8 cellular contexts compared by ENCODE assay signal in genomic region chr14:69133206-69134125, GRCh38. TPM values are rescaled to one million over a fixed set of nuclear protein-coding genes. Genes with fewer than 3 reads are reported as not detected.
DNase-seq lines count a peak whose midpoint lies in the region; ATAC-seq, FAIRE-seq and TF ChIP-seq lines count a peak whose summit lies in the region.

No MANE protein-coding gene starts in this region.

- no peak overlapping the region for H2BK5ac ChIP-seq in mesendoderm (ENCODE audit: low read length)

- H3K9me3 ChIP-seq in CD8-positive, alpha-beta memory T cell (ENCODE audit: low read length), result no peaks in the 10 kb centered on the region
- H3K9me3 ChIP-seq in K562 (replicated peaks; ENCODE audit: control insufficient read depth, insufficient read depth, low read depth, low read length), result no peaks in the 10 kb centered on the region

- no peak for TF ChIP-seq POLR2A in K562 (conservative IDR thresholded peaks at IDR 0.05)

- FAIRE-seq in K562 (lab: Jason Lieb, UNC), result peak; percentile 11

- no peak for DNase-seq in CD8-positive, alpha-beta memory T cell
- peak; percentile 78 for DNase-seq in M059J (ENCODE audit: low read depth)
- DNase-seq in K562 (ENCODE audit: extremely low read depth in 1 of 4, low spot score in 3 of 4), result peak; percentile 20 to 53 (median 34)
- peak; percentile 70 for DNase-seq in mesendoderm
- DNase-seq in GM19238 (ENCODE audit: insufficient read length, low spot score), result no peak

- TF ChIP-seq CTCF in K562 (IDR thresholded peaks at IDR 0.05 in 2 of 3, conservative IDR thresholded peaks at IDR 0.05 in 1 of 3; ENCODE audit: insufficient read depth in 2 of 3, low read depth in 1 of 3, low read length in 3 of 3), result no peak

- peak overlapping the region; percentile 38; the same call in 1 of the 2 replicates for H2AFZ ChIP-seq in K562 (ENCODE audit: low read depth, low read length)

- peak; percentile 77 for ATAC-seq in K562
- no peak for ATAC-seq in HG03159 (IDR thresholded peaks at IDR 0.05; ENCODE audit: unreplicated experiment)
- ATAC-seq in GM18858 (IDR thresholded peaks at IDR 0.05; ENCODE audit: unreplicated experiment), result no peak
- no peak for ATAC-seq in GM21360 (IDR thresholded peaks at IDR 0.05; ENCODE audit: unreplicated experiment)

- H3K27ac ChIP-seq in CD8-positive, alpha-beta memory T cell (ENCODE audit: low read depth, low read length), result no peak overlapping the region
- H3K27ac ChIP-seq in K562 (ENCODE audit: extremely low read depth, low read depth, low read length) (peak overlapping the region; percentile 72), mesendoderm (ENCODE audit: low read depth, low read length) (no peak overlapping the region)

- intact Hi-C loops in K562 (cut with micrococcal nuclease), result loop anchor here (2.0 to 5.0 kb wide), 2 partner anchors 17 to 329 kb away; no protein-coding TSS in a partner anchor

- H3K9me3 Mint-ChIP-seq in CD8-positive, alpha-beta memory T cell, result no peaks in the 10 kb centered on the region

- POLR2A ChIA-PET in CD8-positive, alpha-beta memory T cell (lab: Charles Lee), result no interaction called here
- POLR2A ChIA-PET in K562 (lab: Yijun Ruan, JAX), result interaction anchor here (0.8 to 2.8 kb wide), 5 partner anchors 12 to 202 kb away, joined by 4 to 14 read pairs (median 5); partner anchors contain the start of gene EXD2

- H3K79me2 ChIP-seq in K562 (ENCODE audit: control insufficient read depth, insufficient read depth, low read length) (peaks cover 70% of the 10 kb centered on the region), mesendoderm (ENCODE audit: control insufficient read depth, insufficient read depth, low read length) (no peaks in the 10 kb centered on the region)

- peaks cover 0 to 11% (median 0%) of the 10 kb centered on the region in 3 donors for H3K36me3 Mint-ChIP-seq in CD8-positive, alpha-beta memory T cell

- no peak overlapping the region for H2BK120ac ChIP-seq in mesendoderm (ENCODE audit: low read depth, low read length)

- H3K4me2 ChIP-seq in K562 (ENCODE audit: insufficient read depth, low read length), result peak overlapping the region; percentile 70
- no peak overlapping the region for H3K4me2 ChIP-seq in mesendoderm (ENCODE audit: low read length)

- no peak for TF ChIP-seq RAD21 in K562 (CRISPR knock-in tag; conservative IDR thresholded peaks at IDR 0.05 in 1 of 2, IDR thresholded peaks at IDR 0.05 in 1 of 2)

- H4K5ac ChIP-seq in mesendoderm (ENCODE audit: low read length), result no peak overlapping the region

- in situ Hi-C loops in K562 (cut with MboI), result no loop called here

- H3K4ac ChIP-seq in mesendoderm (ENCODE audit: low read depth, low read length), result no peak overlapping the region

- peaks cover 2% of the 10 kb centered on the region for H3K36me3 ChIP-seq in CD8-positive, alpha-beta memory T cell (ENCODE audit: insufficient read depth, low read length)
- H3K36me3 ChIP-seq in K562 (ENCODE audit: control insufficient read depth, insufficient read depth, low read length) (no peaks in the 10 kb centered on the region), mesendoderm (ENCODE audit: control insufficient read depth, insufficient read depth, low read length) (no peaks in the 10 kb centered on the region)

- no peak overlapping the region for H2AK5ac ChIP-seq in mesendoderm (ENCODE audit: low read length)

- peaks cover 8% of the 10 kb centered on the region for H3K79me1 ChIP-seq in mesendoderm (ENCODE audit: low read length)

- H3K4me1 Mint-ChIP-seq in CD8-positive, alpha-beta memory T cell, result peaks cover 65 to 96% (median 83%) of the 10 kb centered on the region in 3 donors

- no peaks in the 10 kb centered on the region for H3K9me1 ChIP-seq in K562 (ENCODE audit: control insufficient read depth, insufficient read depth, low read length)

- H3K9ac ChIP-seq in K562 (ENCODE audit: insufficient read depth in 1 of 2, low read depth in 2 of 2, low read length in 2 of 2), result peak overlapping the region in 1 of 2 experiments; percentile 64; a peak in 2 of 4 replicates
- H3K9ac ChIP-seq in mesendoderm (ENCODE audit: low read length), result no peak overlapping the region

- no TSS peak for BruUV-seq in K562 (replicated peaks; lab: Mats Ljungman, UMichigan)

- CTCF ChIA-PET in CD8-positive, alpha-beta memory T cell (lab: Charles Lee), result interaction anchor here (1.0 to 1.4 kb wide), 2 partner anchors 108 to 109 kb away, joined by 3 to 4 read pairs; no protein-coding TSS in a partner anchor
- CTCF ChIA-PET in K562 (lab: Yijun Ruan, JAX; ENCODE audit: low intra/inter-chr PET ratio), result no interaction called here

- WGBS in K562 (ENCODE audit: insufficient coverage, low coverage, missing lambda C conversion rate), result 0% methylated on average over 3 of the region's 3 CpGs
- no CpG with 5 or more reads among the region's 3 CpGs for WGBS in mesendoderm (ENCODE audit: extremely low coverage, insufficient coverage, low lambda C conversion rate)

- H2BK15ac ChIP-seq in mesendoderm (replicated peaks; ENCODE audit: low read depth), result peak overlapping the region; percentile 57

- no peak overlapping the region for H4K8ac ChIP-seq in mesendoderm (ENCODE audit: low read depth, low read length)

- TF ChIP-seq EP300 in K562 (IDR thresholded peaks at IDR 0.05; ENCODE audit: low read length), result no peak

- peak overlapping the region; percentile 35 for H3K56ac ChIP-seq in mesendoderm (ENCODE audit: low read length)

- no peaks in the 10 kb centered on the region for H3K27me3 ChIP-seq in CD8-positive, alpha-beta memory T cell (ENCODE audit: insufficient read depth, low read length, poor library complexity, severe bottlenecking)
- no peaks in the 10 kb centered on the region for H3K27me3 ChIP-seq in K562 (ENCODE audit: control insufficient read depth in 2 of 2, insufficient read depth in 2 of 2, low read length in 2 of 2)
- H3K27me3 ChIP-seq in mesendoderm (ENCODE audit: insufficient read depth, low read length, poor library complexity), result no peaks in the 10 kb centered on the region

- no peaks in the 10 kb centered on the region for H3K27me3 Mint-ChIP-seq in CD8-positive, alpha-beta memory T cell

- H3K23ac ChIP-seq in mesendoderm (ENCODE audit: low read length), result no peak overlapping the region

- no peaks in the 10 kb centered on the region for H4K20me1 ChIP-seq in K562 (replicated peaks; ENCODE audit: control insufficient read depth, insufficient read depth, low read length)

- peak overlapping the region; percentile 4 to 84 (median 63) for H3K27ac Mint-ChIP-seq in CD8-positive, alpha-beta memory T cell

- peaks cover 34% of the 10 kb centered on the region for H3K4me1 ChIP-seq in CD8-positive, alpha-beta memory T cell (ENCODE audit: insufficient read depth, low read length)
- peaks cover 0 to 17% of the 10 kb centered on the region in 2 experiments; a peak in 2 of 5 replicates for H3K4me1 ChIP-seq in K562 (replicated peaks in 1 of 2; ENCODE audit: control insufficient read depth in 2 of 2, insufficient read depth in 2 of 2, low read length in 2 of 2)
- H3K4me1 ChIP-seq in mesendoderm (ENCODE audit: control insufficient read depth, low read depth, low read length), result peaks cover 5% of the 10 kb centered on the region

- peak overlapping the region in 3 of 7 donors; percentile 22 to 37 (median 23) for H3K4me3 Mint-ChIP-seq in CD8-positive, alpha-beta memory T cell

- no peak overlapping the region for H3K4me3 ChIP-seq in CD8-positive, alpha-beta memory T cell (ENCODE audit: low read length)
- no peak overlapping the region for H3K4me3 ChIP-seq in K562
- H3K4me3 ChIP-seq in mesendoderm (ENCODE audit: low read length), result no peak overlapping the region

- no peak overlapping the region for H3K18ac ChIP-seq in mesendoderm (ENCODE audit: low read length)

RNA-seq across cellular contexts. Expression of gene DCAF5, which starts 19.5 kb away (rescaled TPM):
- total RNA-seq in CD8-positive, alpha-beta memory T cell, result 10 to 100 TPM; 31.2 to 32.9 TPM
- 91.7 TPM for polyA plus RNA-seq in CD8-positive, alpha-beta memory T cell
- 17.5 and 26.1 TPM in 2 replicates for total RNA-seq in M059J (2014; rRNA removed; shearing (Covaris generic))
- 22.5 and 34.2 TPM in 2 replicates for total RNA-seq in K562 (2011; cell fraction: chromatin; rRNA removed; ENCODE audit: low replicate concordance)
- total RNA-seq in K562 (2011; cell fraction: nucleolus; rRNA removed), result 17.0 and 18.6 TPM in 2 replicates
- 21.1 and 24.9 TPM in 2 replicates for total RNA-seq in K562 (2011; cell fraction: nucleoplasm; rRNA removed)
- 7.5 and 8.1 TPM in 2 replicates for total RNA-seq in K562 (2014; rRNA removed)
- total RNA-seq in K562 (2014; rRNA removed; fragmentation: Illumina TruSeq; extraction: Trizol), result 11.3 and 12.7 TPM in 2 replicates
- total RNA-seq in K562 (2015; rRNA removed; fragmentation: Illumina TruSeq; extraction: Trizol), result 12.5 and 13.2 TPM in 2 replicates
- 16.9 and 20.2 TPM in 2 replicates for total RNA-seq in K562 (2021)
- polyA plus RNA-seq in K562 (2011; rRNA removed), result 24.1 and 26.3 TPM in 2 replicates
- 27.4 and 30.1 TPM in 2 replicates for polyA plus RNA-seq in K562 (2011; cell fraction: cytosol; rRNA removed)
- polyA plus RNA-seq in K562 (2011; cell fraction: nucleus; rRNA removed), result 73.7 and 97.8 TPM in 2 replicates
- 14.2 and 21.5 TPM in 2 replicates for polyA plus RNA-seq in K562 (2012)
- polyA plus RNA-seq in K562 (2014; fragmentation: Illumina TruSeq; extraction: Trizol), result 21.8 and 23.6 TPM in 2 replicates
- polyA plus RNA-seq in K562 (2014; fragmentation: Nextera tagmentation; extraction: Ambion mirVana), result 1 to 10 TPM; 5.6 to 9.1 TPM
- polyA plus RNA-seq in K562 (2014; rRNA removed), result 13.7 and 15.1 TPM in 2 replicates
- polyA minus RNA-seq in K562 (2011; rRNA and poly(A)+ RNA removed), result 15.9 and 19.1 TPM in 2 replicates
- polyA minus RNA-seq in K562 (2011; cell fraction: cytosol; rRNA and poly(A)+ RNA removed), result 9.4 and 10.4 TPM in 2 replicates
- 18.0 and 25.4 TPM in 2 replicates for polyA minus RNA-seq in K562 (2011; cell fraction: nucleus; rRNA and poly(A)+ RNA removed)
- polyA plus RNA-seq in mesendoderm (2013, experiment 1 of 2), result 17.5 TPM
- 18.2 TPM for polyA plus RNA-seq in mesendoderm (2013, experiment 2 of 2)

RNA-seq across cellular contexts. Expression of gene EXD2, which starts 57.8 kb away (rescaled TPM):
- 10 to 100 TPM; 11.6 to 12.5 TPM for total RNA-seq in CD8-positive, alpha-beta memory T cell
- 9.3 TPM for polyA plus RNA-seq in CD8-positive, alpha-beta memory T cell
- 9.4 and 13.2 TPM in 2 replicates for total RNA-seq in M059J (2014; rRNA removed; shearing (Covaris generic))
- 10.3 and 15.3 TPM in 2 replicates for total RNA-seq in K562 (2011; cell fraction: chromatin; rRNA removed; ENCODE audit: low replicate concordance)
- 6.0 and 7.1 TPM in 2 replicates for total RNA-seq in K562 (2011; cell fraction: nucleolus; rRNA removed)
- 10.2 and 12.1 TPM in 2 replicates for total RNA-seq in K562 (2011; cell fraction: nucleoplasm; rRNA removed)
- total RNA-seq in K562 (2014; rRNA removed) (3.0 and 4.6 TPM in 2 replicates), K562 (2014; rRNA removed; fragmentation: Illumina TruSeq; extraction: Trizol) (3.2 and 3.9 TPM in 2 replicates), K562 (2015; rRNA removed; fragmentation: Illumina TruSeq; extraction: Trizol) (4.5 and 4.7 TPM in 2 replicates), K562 (2021) (5.0 and 6.1 TPM in 2 replicates)
- polyA plus RNA-seq in K562 (2011; rRNA removed) (7.5 and 8.4 TPM in 2 replicates), K562 (2014; fragmentation: Illumina TruSeq; extraction: Trizol) (4.6 and 4.8 TPM in 2 replicates), K562 (2014; fragmentation: Nextera tagmentation; extraction: Ambion mirVana) (1 to 10 TPM; 1.6 TPM), K562 (2014; rRNA removed) (3.7 and 4.5 TPM in 2 replicates)
- 2.8 and 5.5 TPM in 2 replicates for polyA plus RNA-seq in K562 (2011; cell fraction: cytosol; rRNA removed)
- polyA plus RNA-seq in K562 (2011; cell fraction: nucleus; rRNA removed), result 6.4 and 12.9 TPM in 2 replicates
- 4.4 and 5.8 TPM in 2 replicates for polyA plus RNA-seq in K562 (2012)
- polyA minus RNA-seq in K562 (2011; rRNA and poly(A)+ RNA removed), result 10.1 and 14.8 TPM in 2 replicates
- polyA minus RNA-seq in K562 (2011; cell fraction: cytosol; rRNA and poly(A)+ RNA removed), result 2.8 and 5.5 TPM in 2 replicates
- polyA minus RNA-seq in K562 (2011; cell fraction: nucleus; rRNA and poly(A)+ RNA removed), result 3.0 and 5.2 TPM in 2 replicates
- 10.1 TPM for polyA plus RNA-seq in mesendoderm (2013, experiment 1 of 2)
- 10.4 TPM for polyA plus RNA-seq in mesendoderm (2013, experiment 2 of 2)

Comparison
In these comparisons a context has a peak if more than half of its experiments do, and no peak if none do; other contexts are left out.
1. DNase-seq: peak in M059J (single experiment), K562 (4 of 4) and mesendoderm (single experiment); none in CD8-positive, alpha-beta memory T cell (0 of 5) and GM19238 (single experiment).